In genomic region chr2:157257312-157258252, GRCh38 we compare ENCODE assay signal across 8 cellular contexts. TPM values are rescaled to one million over a fixed set of nuclear protein-coding genes. Genes with fewer than 3 reads are reported as not detected.
A peak's percentile ranks its signal among the peaks of the same experiment; 100 is the strongest.
DNase-seq lines count a peak whose midpoint lies in the region; ATAC-seq and TF ChIP-seq lines count a peak whose summit lies in the region.

TSS of gene GALNT5 (plus strand) at chr2:157257705. CDS start at chr2:157258083, 378 bp downstream.

- no peaks in the 10 kb centered on the region for H3K27me3 ChIP-seq in endodermal cell (ENCODE audit: control insufficient read depth, insufficient read depth, low read length, poor library complexity, severe bottlenecking)

- H3K27me3 Mint-ChIP-seq in endodermal cell (ENCODE audit: insufficient read depth): no peaks in the 10 kb centered on the region

- H3K27ac ChIP-seq in endodermal cell (ENCODE audit: low read depth, low read length): no peak within 1 kb of the TSS

- peak within 1 kb of the TSS; percentile 73 for H3K4me3 ChIP-seq in AG09309 (ENCODE audit: control insufficient read depth, low read depth, low read length)
- H3K4me3 ChIP-seq in endodermal cell (ENCODE audit: low read length): peak within 1 kb of the TSS; percentile 81
- peak within 1 kb of the TSS; percentile 1 for H3K4me3 ChIP-seq in mucosa of descending colon

- DNase-seq in AG09309 (ENCODE audit: low read depth): no peak
- peak; percentile 87 for DNase-seq in NCI-H1694 treated with DMSO at 0.1 percent for 48 hours (lab: John Stamatoyannopoulos, UW)
- DNase-seq in endodermal cell: peak; percentile 73
- peak; percentile 41 to 56 (median 48) for DNase-seq in mucosa of descending colon
- no peak for DNase-seq in HPDE6-E6E7 (ENCODE audit: extremely low spot score)
- DNase-seq in NCI-H2081 treated with DMSO at 0.1 percent for 48 hours (lab: John Stamatoyannopoulos, UW): no peak
- DNase-seq in NCI-H187 treated with DMSO at 0.1 percent for 48 hours (lab: John Stamatoyannopoulos, UW): no peak

- H3K36me3 ChIP-seq in endodermal cell (ENCODE audit: control insufficient read depth, insufficient read depth, low read length) (no peaks in the 10 kb centered on the region), mucosa of descending colon (ENCODE audit: low read depth) (no peaks in the 10 kb centered on the region)

- H3K9me3 ChIP-seq in endodermal cell (ENCODE audit: control insufficient read depth, low read length) (no peaks in the 10 kb centered on the region), mucosa of descending colon (no peaks in the 10 kb centered on the region)

- WGBS in endodermal cell (ENCODE audit: insufficient coverage in 1 of 2, insufficient read length in 1 of 2), 2 experiments: 27 to 47% methylated on average over 9 to 14 of the region's 15 CpGs

- H3K4me1 ChIP-seq in endodermal cell (ENCODE audit: control insufficient read depth, insufficient read depth, low read length) (peaks cover 9% of the 10 kb centered on the region), mucosa of descending colon (ENCODE audit: low read depth) (peaks cover 10% of the 10 kb centered on the region)

- no peaks in the 10 kb centered on the region for H3K36me3 Mint-ChIP-seq in endodermal cell (ENCODE audit: low read depth)

- H3K9ac ChIP-seq in endodermal cell (ENCODE audit: extremely low read depth, low read length, poor library complexity, severe bottlenecking): no peak within 1 kb of the TSS

- peaks cover 23% of the 10 kb centered on the region for H3K4me1 Mint-ChIP-seq in endodermal cell

- TF ChIP-seq CTCF in AG09309 (IDR thresholded peaks at IDR 0.05; ENCODE audit: control insufficient read depth, insufficient read depth, low read depth, low read length, missing control alignments): no peak
- no peak for TF ChIP-seq CTCF in endodermal cell (conservative IDR thresholded peaks at IDR 0.05)
- no peak for TF ChIP-seq CTCF in mucosa of descending colon (IDR thresholded peaks at IDR 0.05)

- peak within 1 kb of the TSS; percentile 52 for H3K4me3 Mint-ChIP-seq in endodermal cell

- peak; percentile 44 for ATAC-seq in mucosa of descending colon
- ATAC-seq in GM21360 (IDR thresholded peaks at IDR 0.05; ENCODE audit: unreplicated experiment): no peak

- intact Hi-C loops in mucosa of descending colon (cut with DNase I, micrococcal nuclease): no loop called here

- H3K27ac Mint-ChIP-seq in endodermal cell: no peak within 1 kb of the TSS

- no peaks in the 10 kb centered on the region for H3K9me3 Mint-ChIP-seq in endodermal cell

RNA-seq across cellular contexts. Expression of gene GALNT5, which starts in this region (rescaled TPM):
- under 1 TPM in 1 of 2 donors, not detected in 1; 0.11 TPM for total RNA-seq in endodermal cell
- polyA plus RNA-seq in endodermal cell (2013, experiment 1 of 2): 0.78 TPM
- 0.21 TPM for polyA plus RNA-seq in endodermal cell (2013, experiment 2 of 2)
- 10 to 100 TPM; 16.5 to 46.1 (median 45.5) TPM for total RNA-seq in mucosa of descending colon

Comparison
In these comparisons a context has a peak if more than half of its experiments do, and no peak if none do; other contexts are left out.
1. RNA of gene GALNT5 (total RNA-seq): 16.5 to 46.1 TPM in mucosa of descending colon; 0.11 TPM in endodermal cell; every median in the first group is over 10 times any median in the second.
2. Peak in DNase-seq and H3K4me3 ChIP-seq in endodermal cell; RNA of the gene not detected or under 1 TPM.
3. DNase-seq: peak in NCI-H1694 treated with DMSO at 0.1 percent for 48 hours (single experiment) and mucosa of descending colon (3 of 3); none in AG09309 (single experiment), HPDE6-E6E7 (single experiment), NCI-H2081 treated with DMSO at 0.1 percent for 48 hours (single experiment) and NCI-H187 treated with DMSO at 0.1 percent for 48 hours (single experiment).
4. H3K4me3 ChIP-seq: peak in every context shown above with its lines; median percentile 81 in endodermal cell; 73 in AG09309; 1 in mucosa of descending colon.